Comparison of ENCODE assay signal across 8 cellular contexts in genomic region chr2:48589170-48589767, GRCh38. TPM values are rescaled to one million over a fixed set of nuclear protein-coding genes. Genes with fewer than 3 reads are reported as not detected.
DNase-seq lines count a peak whose midpoint lies in the region; ATAC-seq, FAIRE-seq and TF ChIP-seq lines count a peak whose summit lies in the region.

No MANE protein-coding gene starts in this region.

- DNase-seq in AG08396 (ENCODE audit: low spot score) (peak; percentile 56), GM13977 (ENCODE audit: low spot score) (peak; percentile 26), H1 (ENCODE audit: low read depth in 1 of 2, low spot score in 2 of 2) (no peak)
- DNase-seq in NK-92 treated with Interleukin-12 subunit alpha and Interleukin-12 subunit beta, amount 100 ng/mL, for 24 hours (lab: John Stamatoyannopoulos, UW) = no peak
- DNase-seq in CD4-positive, alpha-beta memory T cell = no peak

- no peak overlapping the region for H2BK20ac ChIP-seq in H1 (ENCODE audit: low read length)

- no peak overlapping the region for H3K4me3 ChIP-seq in OCI-LY1 (ENCODE audit: low read depth, low read length, poor library complexity, severe bottlenecking)
- no peak overlapping the region for H3K4me3 ChIP-seq in H1 (ENCODE audit: extremely low read depth in 1 of 4, insufficient read depth in 2 of 4, low read depth in 3 of 4, low read length in 4 of 4)
- no peak overlapping the region for H3K4me3 ChIP-seq in CD4-positive, alpha-beta memory T cell (ENCODE audit: low read length in 2 of 2)

- no peak overlapping the region for H3K4me3 Mint-ChIP-seq in nephron
- H3K4me3 Mint-ChIP-seq in CD4-positive, alpha-beta memory T cell = no peak overlapping the region

- H3K14ac ChIP-seq in H1 (ENCODE audit: insufficient read length) = no peak overlapping the region

- FAIRE-seq in H1 (lab: Jason Lieb, UNC) = peak; percentile 87

- no peaks in the 10 kb centered on the region for H3K9me3 Mint-ChIP-seq in nephron
- H3K9me3 Mint-ChIP-seq in CD4-positive, alpha-beta memory T cell = no peaks in the 10 kb centered on the region

- no peak overlapping the region for H3K4me2 ChIP-seq in OCI-LY1 (ENCODE audit: low read length)
- no peak overlapping the region for H3K4me2 ChIP-seq in H1 (ENCODE audit: insufficient read depth in 1 of 2, low read depth in 2 of 2, low read length in 2 of 2)

- no peak for ATAC-seq in HG03159 (IDR thresholded peaks at IDR 0.05; ENCODE audit: unreplicated experiment)

- H2BK12ac ChIP-seq in H1 (ENCODE audit: low read depth, low read length) = no peak overlapping the region

- POLR2A ChIA-PET in H1 (lab: Charles Lee; ENCODE audit: partially characterized antibody) = interaction anchor here (1.1 kb wide), 1 partner anchor 119 kb away, joined by 3 read pairs; no protein-coding TSS in a partner anchor
- POLR2A ChIA-PET in CD4-positive, alpha-beta memory T cell (lab: Charles Lee; ENCODE audit: partially characterized antibody) = no interaction called here

- H3K56ac ChIP-seq in H1 (replicated peaks; ENCODE audit: insufficient read length, low read depth, low read length) = no peak overlapping the region

- peak; percentile 73 to 74 for TF ChIP-seq RAD21 in H1 (IDR thresholded peaks at IDR 0.05 in 1 of 2, conservative IDR thresholded peaks at IDR 0.05 in 1 of 2; ENCODE audit: low read depth in 2 of 2, low read length in 2 of 2)

- H2AFZ ChIP-seq in OCI-LY1 (ENCODE audit: low read length) = no peak overlapping the region
- no peak overlapping the region for H2AFZ ChIP-seq in H1 (ENCODE audit: low read length)

- intact Hi-C loops in CD4-positive, alpha-beta memory T cell (cut with micrococcal nuclease) = no loop called here

- WGBS in H1 (ENCODE audit: extremely low coverage in 1 of 2, insufficient coverage in 1 of 2, insufficient read length in 1 of 2, insufficient replicate concordance in 2 of 2, low coverage in 1 of 2, low lambda C conversion rate in 2 of 2, missing lambda C conversion rate in 1 of 2), 2 experiments = 46% methylated on average over 5 of the region's 5 CpGs; no CpG with 5 or more reads in 1 of the 2 experiments

- H4K91ac ChIP-seq in H1 (replicated peaks; ENCODE audit: insufficient read length, low read length) = no peak overlapping the region

- H3K4me1 ChIP-seq in OCI-LY1 (ENCODE audit: insufficient read depth, low read length, severe bottlenecking) = no peaks in the 10 kb centered on the region
- peaks cover 5 to 17% (median 12%) of the 10 kb centered on the region in 4 experiments; a peak in 4 of 7 replicates for H3K4me1 ChIP-seq in H1 (replicated peaks in 1 of 4; ENCODE audit: control insufficient read depth in 3 of 4, insufficient read depth in 4 of 4, low read length in 3 of 4)
- no peaks in the 10 kb centered on the region for H3K4me1 ChIP-seq in CD4-positive, alpha-beta memory T cell (ENCODE audit: insufficient read depth, low read length)

- H3K18ac ChIP-seq in H1 (ENCODE audit: extremely low read depth, low read length) = no peak overlapping the region

- TF ChIP-seq CTCF in GM13977 (IDR thresholded peaks at IDR 0.05; ENCODE audit: extremely low read depth, insufficient read depth, missing control alignments) = peak; percentile 52
- peak; percentile 60 for TF ChIP-seq CTCF in OCI-LY1 (IDR thresholded peaks at IDR 0.05; ENCODE audit: low read length)
- peak; percentile 36 to 74 (median 61) for TF ChIP-seq CTCF in H1 (IDR thresholded peaks at IDR 0.05; ENCODE audit: control extremely low read depth in 1 of 3, insufficient read depth in 1 of 3, low read depth in 1 of 3, low read length in 3 of 3)
- TF ChIP-seq CTCF in nephron (IDR thresholded peaks at IDR 0.05; ENCODE audit: unreplicated experiment in 3 of 3) = peak; percentile 68 to 80 (median 79)

- H3K4ac ChIP-seq in H1 (replicated peaks; ENCODE audit: insufficient read length, low read depth, low read length) = no peak overlapping the region

- H3K9me3 ChIP-seq in OCI-LY1 (ENCODE audit: low read length) (no peaks in the 10 kb centered on the region), H1 (ENCODE audit: insufficient read depth in 2 of 2, low read depth in 1 of 2, low read length in 1 of 2) (no peaks in the 10 kb centered on the region)
- H3K9me3 ChIP-seq in CD4-positive, alpha-beta memory T cell (ENCODE audit: control insufficient read depth in 1 of 2, low read length in 2 of 2) = no peaks in the 10 kb centered on the region

- H3K4me1 Mint-ChIP-seq in nephron = peaks cover 23% of the 10 kb centered on the region
- H3K4me1 Mint-ChIP-seq in CD4-positive, alpha-beta memory T cell = peaks cover 0 to 6% (median 1%) of the 10 kb centered on the region in 4 donors

- H3K9me2 ChIP-seq in OCI-LY1 (ENCODE audit: low read depth, low read length) = no peaks in the 10 kb centered on the region

- no peak overlapping the region for H3K23ac ChIP-seq in H1 (ENCODE audit: insufficient read length)

- H3K27me3 ChIP-seq in OCI-LY1 (ENCODE audit: insufficient read depth, low read length) (no peaks in the 10 kb centered on the region), H1 (replicated peaks in 1 of 4; ENCODE audit: control insufficient read depth in 3 of 4, extremely low read depth in 1 of 4, insufficient read depth in 3 of 4, low read length in 3 of 4) (peaks cover 0 to 4% (median 0%) of the 10 kb centered on the region in 4 experiments; a peak in 2 of 7 replicates)
- H3K27me3 ChIP-seq in CD4-positive, alpha-beta memory T cell (ENCODE audit: insufficient read depth, low read length) = no peaks in the 10 kb centered on the region

- H4K20me1 ChIP-seq in OCI-LY1 (ENCODE audit: insufficient read depth, low read length) = no peaks in the 10 kb centered on the region
- no peaks in the 10 kb centered on the region for H4K20me1 ChIP-seq in H1 (replicated peaks in 1 of 2; ENCODE audit: control insufficient read depth in 1 of 2, insufficient read depth in 2 of 2, low read length in 2 of 2)

- H2AK5ac ChIP-seq in H1 (ENCODE audit: low read depth, low read length) = no peak overlapping the region

- H3F3A ChIP-seq in OCI-LY1 (ENCODE audit: insufficient read depth, low read length) = no peaks in the 10 kb centered on the region

- no peak overlapping the region for H4K8ac ChIP-seq in H1 (ENCODE audit: extremely low read depth, insufficient read depth, low read length)

- H2BK120ac ChIP-seq in H1 (replicated peaks; ENCODE audit: low read depth, low read length) = no peak overlapping the region

- H3K36me3 Mint-ChIP-seq in nephron (ENCODE audit: low read depth) = peaks cover 15% of the 10 kb centered on the region
- H3K36me3 Mint-ChIP-seq in CD4-positive, alpha-beta memory T cell = no peaks in the 10 kb centered on the region

- H3K23me2 ChIP-seq in H1 (ENCODE audit: low read depth, low read length) = no peaks in the 10 kb centered on the region; the same call in 1 of the 2 replicates

- H3K36me3 ChIP-seq in OCI-LY1 (ENCODE audit: insufficient read depth, low read length) = no peaks in the 10 kb centered on the region
- no peaks in the 10 kb centered on the region for H3K36me3 ChIP-seq in H1 (ENCODE audit: control insufficient read depth in 2 of 4, insufficient read depth in 4 of 4, low read length in 3 of 4)
- H3K36me3 ChIP-seq in CD4-positive, alpha-beta memory T cell (ENCODE audit: insufficient read depth, low read length) = no peaks in the 10 kb centered on the region

- H3K27ac ChIP-seq in OCI-LY1 (ENCODE audit: low read depth, low read length, poor library complexity, severe bottlenecking) (no peak overlapping the region), H1 (ENCODE audit: low read depth, low read length) (no peak overlapping the region)
- no peak overlapping the region for H3K27ac ChIP-seq in CD4-positive, alpha-beta memory T cell (ENCODE audit: low read depth, low read length)

- H4K5ac ChIP-seq in H1 (ENCODE audit: insufficient read length, low read depth, low read length) = no peak overlapping the region

- in situ Hi-C loops in GM13977 (cut with MboI; ENCODE audit: low pct_unique_long_range_greater_than_20kb, low sequenced_read_pairs, unreplicated experiment) = no loop called here

- H3K27ac Mint-ChIP-seq in nephron = peak overlapping the region in 2 of 3 experiments; percentile 2 to 16
- H3K27ac Mint-ChIP-seq in CD4-positive, alpha-beta memory T cell = no peak overlapping the region

- H3K9ac ChIP-seq in OCI-LY1 (ENCODE audit: low read length) = no peak overlapping the region
- H3K9ac ChIP-seq in H1 (replicated peaks in 1 of 4; ENCODE audit: extremely low read depth in 1 of 4, low read depth in 3 of 4, low read length in 3 of 4) = no peak overlapping the region

- H3K79me2 ChIP-seq in OCI-LY1 (ENCODE audit: insufficient read depth, low read length) (no peaks in the 10 kb centered on the region), H1 (ENCODE audit: control insufficient read depth in 1 of 2, insufficient read depth in 2 of 2, low read length in 2 of 2) (no peaks in the 10 kb centered on the region)

- H3K79me1 ChIP-seq in H1 (ENCODE audit: low read depth, low read length) = no peaks in the 10 kb centered on the region

- no peak overlapping the region for H2BK5ac ChIP-seq in H1 (ENCODE audit: low read depth, low read length)

- H3K27me3 Mint-ChIP-seq in nephron (ENCODE audit: low read depth) = no peaks in the 10 kb centered on the region
- no peaks in the 10 kb centered on the region for H3K27me3 Mint-ChIP-seq in CD4-positive, alpha-beta memory T cell

- no peak overlapping the region for H2BK15ac ChIP-seq in H1 (ENCODE audit: low read length)

- no peak for TF ChIP-seq POLR2A in H1 (IDR thresholded peaks at IDR 0.05; ENCODE audit: control extremely low read depth in 1 of 2, low read depth in 2 of 2, low read length in 2 of 2)

- TF ChIP-seq EP300 in H1 (IDR thresholded peaks at IDR 0.05; ENCODE audit: borderline replicate concordance in 1 of 2, low read depth in 2 of 2, low read length in 2 of 2) = no peak

- CTCF ChIA-PET in H1 (lab: Charles Lee; ENCODE audit: partially characterized antibody) = interaction anchor here (0.6 to 3.0 kb wide), 25 partner anchors 11 to 379 kb away, joined by 3 to 16 read pairs (median 4); no protein-coding TSS in a partner anchor
- CTCF ChIA-PET in CD4-positive, alpha-beta memory T cell (lab: Charles Lee; ENCODE audit: partially characterized antibody) = no interaction called here

RNA-seq across cellular contexts. Expression of gene GTF2A1L, which starts 28.4 kb away (rescaled TPM):
- not detected in 2 replicates for total RNA-seq in H1 (2021; fragmentation: NEBNext Ultra II Directional; extraction: Animal tissue kit (Norgen Biotek cat#: 25700))
- 0.18 and 0.20 TPM in 2 replicates for polyA plus RNA-seq in H1 (2011; rRNA removed)
- polyA plus RNA-seq in H1 (2011; cell fraction: cytosol; rRNA removed) = 0.94 TPM
- polyA plus RNA-seq in H1 (2011; cell fraction: nucleus; rRNA removed) = 0.37 TPM
- 0.19 TPM in 1 of 4 replicates, not detected in the others for polyA plus RNA-seq in H1 (2012, experiment 1 of 2)
- polyA plus RNA-seq in H1 (2012, experiment 2 of 2) = not detected
- polyA plus RNA-seq in H1 (2013, experiment 1 of 2) = 0.36 TPM
- 0.24 TPM for polyA plus RNA-seq in H1 (2013, experiment 2 of 2)
- polyA minus RNA-seq in H1 (2011; rRNA and poly(A)+ RNA removed) = not detected in 2 replicates
- not detected for polyA minus RNA-seq in H1 (2011; cell fraction: cytosol; rRNA and poly(A)+ RNA removed)
- polyA minus RNA-seq in H1 (2011; cell fraction: nucleus; rRNA and poly(A)+ RNA removed) = 1.7 TPM
- total RNA-seq in CD4-positive, alpha-beta memory T cell = not detected
- not detected for polyA plus RNA-seq in CD4-positive, alpha-beta memory T cell

RNA-seq across cellular contexts. Expression of gene STON1, which starts 59.3 kb away (rescaled TPM):
- total RNA-seq in H1 (2021; fragmentation: NEBNext Ultra II Directional; extraction: Animal tissue kit (Norgen Biotek cat#: 25700)) = 10.1 and 10.4 TPM in 2 replicates
- 4.5 and 5.0 TPM in 2 replicates for polyA plus RNA-seq in H1 (2011; rRNA removed)
- polyA plus RNA-seq in H1 (2011; cell fraction: cytosol; rRNA removed) = 7.9 TPM
- polyA plus RNA-seq in H1 (2011; cell fraction: nucleus; rRNA removed) = 6.0 TPM
- 4.8 to 8.7 TPM (median 6.7 TPM) in 4 replicates for polyA plus RNA-seq in H1 (2012, experiment 1 of 2)
- polyA plus RNA-seq in H1 (2012, experiment 2 of 2) = 0.45 TPM
- 5.0 TPM for polyA plus RNA-seq in H1 (2013, experiment 1 of 2)
- 5.1 TPM for polyA plus RNA-seq in H1 (2013, experiment 2 of 2)
- polyA minus RNA-seq in H1 (2011; rRNA and poly(A)+ RNA removed) = 11.7 and 14.5 TPM in 2 replicates
- polyA minus RNA-seq in H1 (2011; cell fraction: cytosol; rRNA and poly(A)+ RNA removed) = 9.0 TPM
- 12.9 TPM for polyA minus RNA-seq in H1 (2011; cell fraction: nucleus; rRNA and poly(A)+ RNA removed)
- total RNA-seq in CD4-positive, alpha-beta memory T cell = 1 to 10 TPM; 3.1 to 4.4 TPM
- polyA plus RNA-seq in CD4-positive, alpha-beta memory T cell = under 1 TPM; 0.03 to 0.50 TPM

Comparison
In these comparisons a context has a peak if more than half of its experiments do, and no peak if none do; other contexts are left out.
1. DNase-seq: peak in AG08396 (single experiment) and GM13977 (single experiment); none in H1 (0 of 2), NK-92 treated with Interleukin-12 subunit alpha and Interleukin-12 subunit beta, amount 100 ng/mL, for 24 hours (single experiment) and CD4-positive, alpha-beta memory T cell (0 of 5).
2. H3K27ac Mint-ChIP-seq: peak in nephron (2 of 3); none in CD4-positive, alpha-beta memory T cell (0 of 7).
3. Peak in every context shown above with its lines, with median percentiles within 50 percentile points of each other: CTCF ChIP-seq.